16 cellular contexts compared by ENCODE assay signal in the genomic region with DNA sequence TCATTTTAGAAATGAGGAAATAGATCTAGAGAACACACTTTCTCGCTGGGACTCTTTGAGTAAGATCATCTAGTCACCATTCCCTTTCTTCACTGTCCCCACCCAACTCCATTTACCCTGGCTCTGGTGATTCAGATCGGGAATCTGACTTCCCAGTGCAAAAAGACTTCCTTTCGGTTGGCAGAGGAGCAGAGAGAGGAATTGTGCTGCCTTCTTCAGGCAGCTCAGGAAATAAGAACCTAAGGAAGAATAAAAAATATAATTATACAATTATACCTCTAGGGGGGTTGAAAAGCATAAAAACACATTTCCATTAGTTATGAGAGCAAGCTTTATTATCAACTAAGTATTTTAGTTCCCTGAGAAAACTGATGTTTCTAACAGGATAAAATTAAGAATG. TPM values are rescaled to one million over a fixed set of nuclear protein-coding genes. Genes with fewer than 3 reads are reported as not detected.
DNase-seq lines count a peak whose midpoint lies in the region; ATAC-seq, FAIRE-seq and TF ChIP-seq lines count a peak whose summit lies in the region.
"Had no signal": no experiment of that assay in that cellular context is flagged by ENCODE, and none has a peak within 500 bp of the region (broad histone marks: within the 10 kb centered on the region; RNA-seq: fewer than 3 reads in every experiment).

No MANE protein-coding gene starts in this region.

- H3K27ac ChIP-seq in ascending aorta (no peak overlapping the region), pancreas (no peak overlapping the region)
- H3K27ac ChIP-seq: left lung, neutrophil had no signal

- H3K36me3 Mint-ChIP-seq in natural killer cell: peaks cover 11% of the 10 kb centered on the region

- no peaks in the 10 kb centered on the region for H3K27me3 Mint-ChIP-seq in natural killer cell (ENCODE audit: low read depth in 2 of 2)

- H3K9me3 ChIP-seq in ascending aorta (no peaks in the 10 kb centered on the region), pancreas (no peaks in the 10 kb centered on the region)
- H3K9me3 ChIP-seq: left lung, neutrophil had no signal

- no peak overlapping the region for H3K27ac Mint-ChIP-seq in natural killer cell

- 89 to 90% methylated on average over 3 of the region's 3 CpGs for WGBS in pancreas, 2 donors

- H3K36me3 ChIP-seq in ascending aorta (peaks cover 41 to 52% of the 10 kb centered on the region in 2 donors), pancreas (peaks cover 0 to 21% (median 4%) of the 10 kb centered on the region in 3 donors)

- H3K27me3 ChIP-seq in ascending aorta: no peaks in the 10 kb centered on the region
- H3K27me3 ChIP-seq in pancreas: no peaks in the 10 kb centered on the region
- H3K27me3 ChIP-seq: left lung, neutrophil had no signal

- DNase-seq in AG20443 (ENCODE audit: low spot score): peak; percentile 80
- DNase-seq in HFF-Myc (ENCODE audit: extremely low read depth, low read depth): no peak
- DNase-seq in ascending aorta (ENCODE audit: low spot score in 2 of 2): no peak
- DNase-seq in iris pigment epithelial cell (ENCODE audit: low read depth): peak; percentile 48
- no peak for DNase-seq in pancreas
- no peak for DNase-seq in activated gamma-delta T cell (lab: John Stamatoyannopoulos, UW)
- no peak for DNase-seq in natural killer cell
- DNase-seq: DMS79; left lung; NCI-H1105 treated with DMSO at 0.1 percent for 48 hours; NCI-H82; stimulated activated CD4-positive, alpha-beta T cell treated with anti-CD3 and anti-CD28 coated beads, Interleukin-1b, Interleukin-23, amount 100 ng/mL, for 48 hours; stimulated activated naive CD4-positive, alpha-beta T cell had no signal

- intact Hi-C loops in ascending aorta (cut with DNase I): no loop called here
- intact Hi-C loops in pancreas (cut with DNase I): no loop called here
- intact Hi-C loops in natural killer cell (cut with micrococcal nuclease): no loop called here

- no peaks in the 10 kb centered on the region for H3K4me1 ChIP-seq in ascending aorta
- H3K4me1 ChIP-seq in pancreas: no peaks in the 10 kb centered on the region
- H3K4me1 ChIP-seq: left lung had no signal

- TF ChIP-seq CTCF in HFF-Myc (IDR thresholded peaks at IDR 0.05; ENCODE audit: low read depth, low read length, missing control alignments) (peak; percentile 31), ascending aorta (IDR thresholded peaks at IDR 0.05) (peak in 2 of 3 experiments; percentile 31 to 38), pancreas (IDR thresholded peaks at IDR 0.05) (no peak), natural killer cell (IDR thresholded peaks at IDR 0.05) (no peak)

- FAIRE-seq in pancreas (lab: Jason Lieb, UNC): no peak
- FAIRE-seq: colon had no signal

- H3K9me3 Mint-ChIP-seq in natural killer cell: no peaks in the 10 kb centered on the region

- H3K4me1 Mint-ChIP-seq in natural killer cell: no peaks in the 10 kb centered on the region

- H3K4me3 Mint-ChIP-seq in natural killer cell: no peak overlapping the region

- H3K4me3 ChIP-seq in HFF-Myc (replicated peaks; ENCODE audit: low read depth, low read length) (no peak overlapping the region), ascending aorta (no peak overlapping the region), pancreas (no peak overlapping the region)
- H3K4me3 ChIP-seq: left lung had no signal

- ATAC-seq in pancreas (no peak), natural killer cell (no peak), HG03469 (IDR thresholded peaks at IDR 0.05; ENCODE audit: unreplicated experiment) (no peak)
- ATAC-seq: left lung had no signal

RNA-seq across cellular contexts. Expression of gene MPP4, which starts 9.3 kb away (rescaled TPM):
- not detected for total RNA-seq in ascending aorta
- under 1 TPM in 2 of 6 donors, not detected in 4; 0.06 to 0.19 TPM for total RNA-seq in pancreas
- polyA plus RNA-seq in pancreas: under 1 TPM in 1 of 2 donors, not detected in 1; 0.09 TPM
- under 1 TPM in 2 of 3 donors, not detected in 1; 0.15 to 0.45 TPM for total RNA-seq in natural killer cell
- total RNA-seq: left lung had no signal

Comparison
In these comparisons a context has a peak if more than half of its experiments do, and no peak if none do; other contexts are left out.
1. DNase-seq: peak in AG20443 (single experiment) and iris pigment epithelial cell (single experiment); none in HFF-Myc (single experiment), ascending aorta (0 of 2), pancreas (0 of 6), activated gamma-delta T cell (single experiment) and natural killer cell (single experiment).
2. CTCF ChIP-seq: peak in HFF-Myc (single experiment) and ascending aorta (2 of 3); none in pancreas (0 of 4) and natural killer cell (single experiment).